In genomic region chr17:12512712-12513355, GRCh38 we compare ENCODE assay signal across 1 cellular context.
TF ChIP-seq lines count a peak whose summit lies in the region.

No MANE protein-coding gene starts in this region.

TF ChIP-seq in SK-N-SH, 30 proteins besides CTCF, POLR2A, EP300 and RAD21 (continued from another document):
- no peak for TF ChIP-seq SIN3A (IDR thresholded peaks at IDR 0.05; ENCODE audit: borderline replicate concordance, low read depth, low read length)
- no peak for TF ChIP-seq FOXJ3 (CRISPR knock-in tag; IDR thresholded peaks at IDR 0.05)
- no peak for TF ChIP-seq SMC3 (IDR thresholded peaks at IDR 0.05; ENCODE audit: low read depth, low read length)
- TF ChIP-seq CHD2 (IDR thresholded peaks at IDR 0.05; ENCODE audit: low read length, partially characterized antibody) = no peak
- no peak for TF ChIP-seq TCF12 (IDR thresholded peaks at IDR 0.05)
- TF ChIP-seq FOXM1 (IDR thresholded peaks at IDR 0.05; ENCODE audit: low read depth) = no peak
- TF ChIP-seq POLR2AphosphoS5 (IDR thresholded peaks at IDR 0.05; ENCODE audit: low read depth, low read length) = no peak
- no peak for TF ChIP-seq EZH2phosphoT487 (IDR thresholded peaks at IDR 0.05; ENCODE audit: borderline replicate concordance, low read depth)
- no peak for TF ChIP-seq RCOR1 (IDR thresholded peaks at IDR 0.05; ENCODE audit: low read length)
- no peak for TF ChIP-seq RFX5 (IDR thresholded peaks at IDR 0.05; ENCODE audit: low read length)
- no peak for TF ChIP-seq PBX3 (IDR thresholded peaks at IDR 0.05)
- no peak for TF ChIP-seq ZBTB33 (IDR thresholded peaks at IDR 0.05; ENCODE audit: borderline replicate concordance, low read depth)
